16 cellular contexts compared by ENCODE assay signal in genomic region chr18:24465491-24465890, GRCh38. TPM values are rescaled to one million over a fixed set of nuclear protein-coding genes. Genes with fewer than 3 reads are reported as not detected.
"Had no signal": no experiment of that assay in that cellular context is flagged by ENCODE, and none has a peak within 500 bp of the region (broad histone marks: within the 10 kb centered on the region; RNA-seq: fewer than 3 reads in every experiment).

No MANE protein-coding gene starts in this region.

- DNase-seq: activated CD4-positive, alpha-beta T cell treated with anti-CD3 and anti-CD28 coated beads, Interleukin-2, amount 50 U/mL, for 48 hours; activated CD4-positive, CD25-positive, alpha-beta regulatory T cell treated with anti-CD3 and anti-CD28 coated beads, Interleukin-2, amount 50 U/mL, for 72 hours; activated naive CD4-positive, alpha-beta T cell treated with anti-CD3 and anti-CD28 coated beads, Interleukin-2, amount 10 ng/mL, durations not matched to agents 7 days and 5 days; retina; stimulated activated CD4-positive, alpha-beta T cell treated with anti-CD3 and anti-CD28 coated beads, Interleukin-2, amount 100 ng/mL, for 48 hours; stimulated activated naive CD4-positive, alpha-beta T cell; T-helper 9 cell; tibial artery; uterus had no signal

- H3K27me3 ChIP-seq: ascending aorta, breast epithelium, tibial artery, uterus had no signal

- H3K4me3 ChIP-seq: ascending aorta, breast epithelium, lung, tibial artery, uterus had no signal

- H3K4me1 ChIP-seq: ascending aorta, breast epithelium, tibial artery, uterus had no signal

- H3K9me3 ChIP-seq: ascending aorta, breast epithelium, tibial artery, uterus had no signal

- H3K36me3 ChIP-seq: ascending aorta, breast epithelium, tibial artery, uterus had no signal

- H3K27ac ChIP-seq: ascending aorta, breast epithelium, epithelial cell of prostate, parathyroid adenoma, tibial artery, uterus had no signal

RNA-seq across cellular contexts. Expression of gene HRH4, which starts 5.1 kb away (rescaled TPM):
- total RNA-seq: ascending aorta, dermis microvascular lymphatic vessel endothelial cell, frontal cortex had no signal
